ENCODE assay signal across 8 cellular contexts in the genomic region with DNA sequence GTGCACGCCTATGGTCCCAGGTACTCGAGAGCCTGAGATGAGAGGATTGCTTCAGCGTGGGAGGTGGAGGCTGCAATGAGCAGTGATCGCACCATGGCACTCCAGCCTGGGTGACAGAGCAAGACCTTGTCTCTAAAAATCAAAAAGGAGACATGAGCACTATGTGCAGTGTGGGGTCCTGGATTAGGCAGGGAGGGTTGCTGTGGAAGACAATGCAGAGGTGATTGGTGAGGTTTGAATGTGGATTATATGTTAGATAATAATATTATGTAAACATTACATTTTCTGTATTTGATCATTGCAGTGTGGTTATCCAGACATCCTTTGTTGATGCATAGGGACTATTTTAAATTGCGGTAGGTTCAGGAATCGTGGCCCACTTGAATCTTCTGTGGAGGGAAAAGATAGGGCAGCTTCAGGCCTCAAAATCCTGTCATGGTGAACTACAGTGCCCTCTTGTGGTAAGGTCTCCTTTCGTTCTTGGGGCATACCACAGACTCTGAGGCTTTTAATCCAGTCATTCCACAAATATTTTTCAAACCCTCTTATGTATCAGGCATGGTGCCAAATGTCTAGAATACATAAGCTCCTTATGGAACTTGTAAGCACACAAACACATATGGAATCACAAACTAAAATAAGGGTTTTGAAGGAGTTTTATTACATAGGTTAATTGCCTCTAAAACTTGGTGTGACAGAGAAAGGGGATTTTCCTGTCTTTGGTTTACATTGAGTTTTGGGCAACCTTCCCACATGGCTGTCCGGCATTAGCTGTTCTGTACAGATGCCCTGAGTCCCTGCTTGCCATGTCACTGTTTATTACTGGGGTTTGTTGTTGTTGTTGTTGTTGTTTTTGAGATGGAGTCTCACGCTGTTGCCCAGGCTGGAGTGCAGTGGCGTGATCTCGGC. TPM values are rescaled to one million over a fixed set of nuclear protein-coding genes. Genes with fewer than 3 reads are reported as not detected.
DNase-seq lines count a peak whose midpoint lies in the region; ATAC-seq and TF ChIP-seq lines count a peak whose summit lies in the region.

No MANE protein-coding gene starts in this region.

- peaks cover 8% of the 10 kb centered on the region for H3K36me3 Mint-ChIP-seq in activated CD4-positive, alpha-beta memory T cell treated with anti-CD3 and anti-CD28 coated beads for 36 hours
- H3K36me3 Mint-ChIP-seq in naive B cell (peaks cover 7 to 8% of the 10 kb centered on the region in 2 donors), type B pancreatic cell (peaks cover 9% of the 10 kb centered on the region)

- intact Hi-C loops in activated CD4-positive, alpha-beta memory T cell treated with anti-CD3 and anti-CD28 coated beads for 36 hours (cut with micrococcal nuclease): loop anchor here (1.0 to 5.0 kb wide), 2 partner anchors 125 to 372 kb away; no protein-coding TSS in a partner anchor

- H3K9me3 Mint-ChIP-seq in activated CD4-positive, alpha-beta memory T cell treated with anti-CD3 and anti-CD28 coated beads for 36 hours: no peaks in the 10 kb centered on the region
- no peaks in the 10 kb centered on the region for H3K9me3 Mint-ChIP-seq in naive B cell
- no peaks in the 10 kb centered on the region for H3K9me3 Mint-ChIP-seq in type B pancreatic cell

- POLR2A ChIA-PET in activated CD4-positive, alpha-beta memory T cell treated with anti-CD3 and anti-CD28 coated beads for 36 hours (lab: Charles Lee): no interaction called here

- peak; percentile 75 for TF ChIP-seq CTCF in GM13977 (IDR thresholded peaks at IDR 0.05; ENCODE audit: extremely low read depth, insufficient read depth, missing control alignments)
- peak; percentile 86 for TF ChIP-seq CTCF in type B pancreatic cell (conservative IDR thresholded peaks at IDR 0.05)

- ATAC-seq in HG03442 (IDR thresholded peaks at IDR 0.05; ENCODE audit: unreplicated experiment) (peak; percentile 73), naive B cell (ENCODE audit: low read depth in 2 of 2) (peak in 1 of 2 donors; percentile 78)

- no peak overlapping the region for H3K27ac ChIP-seq in epithelial cell of prostate

- peak; percentile 84 for DNase-seq in ACHN
- DNase-seq in GM13977 (ENCODE audit: low spot score): peak; percentile 58
- peak; percentile 68 for DNase-seq in NCI-H748 (lab: John Stamatoyannopoulos, UW; ENCODE audit: unreplicated experiment)
- DNase-seq in activated CD4-positive, alpha-beta memory T cell treated with anti-CD3 and anti-CD28 coated beads for 36 hours: peak; percentile 51
- DNase-seq in epithelial cell of prostate (ENCODE audit: low read depth, low spot score): peak; percentile 53
- peak; percentile 45 for DNase-seq in naive B cell
- no peak for DNase-seq in type B pancreatic cell (ENCODE audit: extremely low spot score, unreplicated experiment)

- no peak overlapping the region for H3K27ac Mint-ChIP-seq in activated CD4-positive, alpha-beta memory T cell treated with anti-CD3 and anti-CD28 coated beads for 36 hours
- H3K27ac Mint-ChIP-seq in naive B cell: peak overlapping the region in 2 of 6 donors; percentile 26 to 33
- H3K27ac Mint-ChIP-seq in type B pancreatic cell: no peak overlapping the region

- H3K27me3 Mint-ChIP-seq in activated CD4-positive, alpha-beta memory T cell treated with anti-CD3 and anti-CD28 coated beads for 36 hours: no peaks in the 10 kb centered on the region
- H3K27me3 Mint-ChIP-seq in naive B cell (no peaks in the 10 kb centered on the region), type B pancreatic cell (no peaks in the 10 kb centered on the region)

- CTCF ChIA-PET in activated CD4-positive, alpha-beta memory T cell treated with anti-CD3 and anti-CD28 coated beads for 36 hours (lab: Charles Lee): interaction anchor here (0.6 to 2.6 kb wide), 23 partner anchors 9 to 1375 kb away, joined by 3 to 77 read pairs (median 3); no protein-coding TSS in a partner anchor

- H3K4me1 Mint-ChIP-seq in activated CD4-positive, alpha-beta memory T cell treated with anti-CD3 and anti-CD28 coated beads for 36 hours (ENCODE audit: low read depth): no peaks in the 10 kb centered on the region
- peaks cover 17 to 20% (median 19%) of the 10 kb centered on the region in 3 donors for H3K4me1 Mint-ChIP-seq in naive B cell
- H3K4me1 Mint-ChIP-seq in type B pancreatic cell (ENCODE audit: unreplicated experiment): peaks cover 38% of the 10 kb centered on the region

- in situ Hi-C loops in ACHN (cut with HindIII; ENCODE audit: low pct_ligation_motif_present, low pct_unique_long_range_greater_than_20kb, low sequenced_read_pairs): no loop called here
- in situ Hi-C loops in GM13977 (cut with MboI; ENCODE audit: low pct_unique_long_range_greater_than_20kb, low sequenced_read_pairs, unreplicated experiment): no loop called here

- H3K4me3 Mint-ChIP-seq in activated CD4-positive, alpha-beta memory T cell treated with anti-CD3 and anti-CD28 coated beads for 36 hours: no peak overlapping the region
- H3K4me3 Mint-ChIP-seq in naive B cell (no peak overlapping the region), type B pancreatic cell (no peak overlapping the region)

RNA-seq across cellular contexts. Expression of a gene that starts 37.7 kb away (rescaled TPM):
- 10 to 100 TPM; 10.9 to 12.2 TPM for total RNA-seq in activated CD4-positive, alpha-beta memory T cell treated with anti-CD3 and anti-CD28 coated beads for 36 hours
- 1 to 10 TPM; 2.7 to 7.4 (median 5.3) TPM for polyA plus RNA-seq in naive B cell (ENCODE audit: low read depth in 6 of 6)
- total RNA-seq in type B pancreatic cell (ENCODE audit: low replicate concordance): 17.5 and 17.8 TPM in 2 replicates
